Comparison of ENCODE assay signal across 25 cellular contexts in the genomic region with DNA sequence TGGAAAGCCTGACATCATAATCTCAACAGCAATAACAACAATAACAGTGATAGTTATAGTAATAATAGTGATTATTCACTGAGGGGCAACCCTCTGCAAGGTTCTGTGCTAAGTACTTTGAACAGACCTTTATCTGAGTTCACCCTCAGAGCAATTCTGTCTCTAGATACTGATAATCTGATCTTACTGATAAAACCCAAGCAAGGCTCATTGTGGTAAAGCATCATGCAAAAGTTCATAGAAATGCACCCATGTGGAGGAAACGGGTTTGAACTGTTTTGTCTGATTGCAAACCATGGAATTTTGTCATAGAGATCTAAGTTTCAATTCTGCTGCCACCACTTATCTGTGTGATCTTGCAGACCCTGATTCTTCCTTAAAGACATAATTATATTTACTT. TPM values are rescaled to one million over a fixed set of nuclear protein-coding genes. Genes with fewer than 3 reads are reported as not detected.
DNase-seq lines count a peak whose midpoint lies in the region; ATAC-seq and TF ChIP-seq lines count a peak whose summit lies in the region.
"Had no signal": no experiment of that assay in that cellular context is flagged by ENCODE, and none has a peak within 500 bp of the region (broad histone marks: within the 10 kb centered on the region; RNA-seq: fewer than 3 reads in every experiment).

No MANE protein-coding gene starts in this region.

- no peak overlapping the region for H3K4me3 ChIP-seq in NB4 (ENCODE audit: low read depth, low read length)
- H3K4me3 ChIP-seq: GM12878, GM23248 had no signal

- no peaks in the 10 kb centered on the region for H3K9me3 Mint-ChIP-seq in activated naive CD8-positive, alpha-beta T cell treated with anti-CD3 and anti-CD28 coated beads, Interleukin-2, amount 10 ng/mL, durations not matched to agents 7 days and 5 days
- no peaks in the 10 kb centered on the region for H3K9me3 Mint-ChIP-seq in activated naive CD8-positive, alpha-beta T cell treated with anti-CD3 and anti-CD28 coated beads, Interleukin-2, amount 50 U/mL, for 24 hours
- H3K9me3 Mint-ChIP-seq in glutamatergic neuron (ENCODE audit: unreplicated experiment), result no peaks in the 10 kb centered on the region
- no peaks in the 10 kb centered on the region for H3K9me3 Mint-ChIP-seq in stimulated activated effector memory CD8-positive, alpha-beta T cell treated with anti-CD3 and anti-CD28 coated beads, Interleukin-12 subunit alpha, Interleukin-12 subunit beta, amount 100 ng/mL, for 72 hours
- H3K9me3 Mint-ChIP-seq: CD4-positive, CD25-positive, alpha-beta regulatory T cell had no signal

- peak; percentile 47 for ATAC-seq in activated naive CD8-positive, alpha-beta T cell treated with anti-CD3 and anti-CD28 coated beads, Interleukin-2, amount 10 ng/mL, durations not matched to agents 7 days and 5 days (ENCODE audit: low read depth)
- ATAC-seq in activated naive CD8-positive, alpha-beta T cell treated with anti-CD3 and anti-CD28 coated beads, Interleukin-2, amount 50 U/mL, for 24 hours, result no peak
- no peak for ATAC-seq in stimulated activated effector memory CD8-positive, alpha-beta T cell treated with anti-CD3 and anti-CD28 coated beads, Interleukin-12 subunit alpha, Interleukin-12 subunit beta, amount 100 ng/mL, for 72 hours
- ATAC-seq: GM12878 had no signal

- H3K36me3 Mint-ChIP-seq in activated naive CD8-positive, alpha-beta T cell treated with anti-CD3 and anti-CD28 coated beads, Interleukin-2, amount 10 ng/mL, durations not matched to agents 7 days and 5 days, result no peaks in the 10 kb centered on the region
- H3K36me3 Mint-ChIP-seq in activated naive CD8-positive, alpha-beta T cell treated with anti-CD3 and anti-CD28 coated beads, Interleukin-2, amount 50 U/mL, for 24 hours (ENCODE audit: low read depth), result no peaks in the 10 kb centered on the region
- no peaks in the 10 kb centered on the region for H3K36me3 Mint-ChIP-seq in glutamatergic neuron (ENCODE audit: unreplicated experiment)
- peaks cover 8% of the 10 kb centered on the region for H3K36me3 Mint-ChIP-seq in stimulated activated effector memory CD8-positive, alpha-beta T cell treated with anti-CD3 and anti-CD28 coated beads, Interleukin-12 subunit alpha, Interleukin-12 subunit beta, amount 100 ng/mL, for 72 hours
- H3K36me3 Mint-ChIP-seq: CD4-positive, CD25-positive, alpha-beta regulatory T cell had no signal

- TF ChIP-seq POLR2A in NB4 (IDR thresholded peaks at IDR 0.05; ENCODE audit: extremely low read depth, insufficient read length), result no peak

- no peak for TF ChIP-seq CTCF in NB4 (IDR thresholded peaks at IDR 0.05; ENCODE audit: low read depth, low read length)
- no peak for TF ChIP-seq CTCF in glutamatergic neuron (IDR thresholded peaks at IDR 0.05; ENCODE audit: partially characterized antibody, unreplicated experiment)

- DNase-seq in activated naive CD8-positive, alpha-beta T cell treated with anti-CD3 and anti-CD28 coated beads, Interleukin-2, amount 10 ng/mL, durations not matched to agents 7 days and 5 days, result no peak
- DNase-seq in activated naive CD8-positive, alpha-beta T cell treated with anti-CD3 and anti-CD28 coated beads, Interleukin-2, amount 50 U/mL, for 24 hours, result no peak
- peak; percentile 15 for DNase-seq in NB4 (ENCODE audit: low read depth)
- DNase-seq in glutamatergic neuron, result no peak
- no peak for DNase-seq in stimulated activated effector memory CD8-positive, alpha-beta T cell treated with anti-CD3 and anti-CD28 coated beads, Interleukin-12 subunit alpha, Interleukin-12 subunit beta, amount 100 ng/mL, for 72 hours (ENCODE audit: low spot score in 2 of 2)
- no peak for DNase-seq in pons (ENCODE audit: low spot score)
- no peak for DNase-seq in DMS53 (lab: John Stamatoyannopoulos, UW)
- DNase-seq in RKO (ENCODE audit: low spot score), result no peak
- DNase-seq: BE2C; CD4-positive, CD25-positive, alpha-beta regulatory T cell; COR-L47; GM23248; HCEC 1CT; IMR-90; Kasumi-1; MM.1S; NCI-H1417; NCI-H187 treated with DMSO at 0.1 percent for 48 hours; NCI-H2227 treated with DMSO at 0.1 percent for 48 hours; NCI-H510A treated with DMSO at 0.1 percent for 48 hours; NCI-H774; OCI-M1; RPMI8226; SHP77 treated with DMSO at 0.1 percent for 48 hours had no signal

- peaks cover 12% of the 10 kb centered on the region for H3K27me3 Mint-ChIP-seq in activated naive CD8-positive, alpha-beta T cell treated with anti-CD3 and anti-CD28 coated beads, Interleukin-2, amount 10 ng/mL, durations not matched to agents 7 days and 5 days
- H3K27me3 Mint-ChIP-seq in activated naive CD8-positive, alpha-beta T cell treated with anti-CD3 and anti-CD28 coated beads, Interleukin-2, amount 50 U/mL, for 24 hours, result no peaks in the 10 kb centered on the region
- peaks cover 2% of the 10 kb centered on the region for H3K27me3 Mint-ChIP-seq in glutamatergic neuron (ENCODE audit: unreplicated experiment)

- peaks cover 12% of the 10 kb centered on the region for H3K4me1 Mint-ChIP-seq in activated naive CD8-positive, alpha-beta T cell treated with anti-CD3 and anti-CD28 coated beads, Interleukin-2, amount 10 ng/mL, durations not matched to agents 7 days and 5 days
- H3K4me1 Mint-ChIP-seq in activated naive CD8-positive, alpha-beta T cell treated with anti-CD3 and anti-CD28 coated beads, Interleukin-2, amount 50 U/mL, for 24 hours, result peaks cover 9% of the 10 kb centered on the region
- H3K4me1 Mint-ChIP-seq in glutamatergic neuron (ENCODE audit: low read depth, unreplicated experiment), result peaks cover 40% of the 10 kb centered on the region
- H3K4me1 Mint-ChIP-seq in stimulated activated effector memory CD8-positive, alpha-beta T cell treated with anti-CD3 and anti-CD28 coated beads, Interleukin-12 subunit alpha, Interleukin-12 subunit beta, amount 100 ng/mL, for 72 hours, result no peaks in the 10 kb centered on the region

- H3K4me3 Mint-ChIP-seq in activated naive CD8-positive, alpha-beta T cell treated with anti-CD3 and anti-CD28 coated beads, Interleukin-2, amount 10 ng/mL, durations not matched to agents 7 days and 5 days, result no peak overlapping the region
- H3K4me3 Mint-ChIP-seq in activated naive CD8-positive, alpha-beta T cell treated with anti-CD3 and anti-CD28 coated beads, Interleukin-2, amount 50 U/mL, for 24 hours, result no peak overlapping the region
- no peak overlapping the region for H3K4me3 Mint-ChIP-seq in glutamatergic neuron (ENCODE audit: unreplicated experiment)
- no peak overlapping the region for H3K4me3 Mint-ChIP-seq in stimulated activated effector memory CD8-positive, alpha-beta T cell treated with anti-CD3 and anti-CD28 coated beads, Interleukin-12 subunit alpha, Interleukin-12 subunit beta, amount 100 ng/mL, for 72 hours
- H3K4me3 Mint-ChIP-seq: CD4-positive, CD25-positive, alpha-beta regulatory T cell had no signal

- POLR2A ChIA-PET in activated naive CD8-positive, alpha-beta T cell treated with anti-CD3 and anti-CD28 coated beads, Interleukin-2, amount 10 ng/mL, durations not matched to agents 7 days and 5 days (lab: Charles Lee), result no interaction called here

- no peak overlapping the region for H3K27ac Mint-ChIP-seq in activated naive CD8-positive, alpha-beta T cell treated with anti-CD3 and anti-CD28 coated beads, Interleukin-2, amount 10 ng/mL, durations not matched to agents 7 days and 5 days
- H3K27ac Mint-ChIP-seq in activated naive CD8-positive, alpha-beta T cell treated with anti-CD3 and anti-CD28 coated beads, Interleukin-2, amount 50 U/mL, for 24 hours, result no peak overlapping the region
- peak overlapping the region; percentile 70 for H3K27ac Mint-ChIP-seq in glutamatergic neuron (ENCODE audit: unreplicated experiment)
- peak overlapping the region; percentile 48 for H3K27ac Mint-ChIP-seq in stimulated activated effector memory CD8-positive, alpha-beta T cell treated with anti-CD3 and anti-CD28 coated beads, Interleukin-12 subunit alpha, Interleukin-12 subunit beta, amount 100 ng/mL, for 72 hours

RNA-seq across cellular contexts. Expression of gene KIAA0408, which starts 1.3 kb away (rescaled TPM):
- 1 to 10 TPM; 3.1 to 3.5 TPM for total RNA-seq in activated naive CD8-positive, alpha-beta T cell treated with anti-CD3 and anti-CD28 coated beads, Interleukin-2, amount 10 ng/mL, durations not matched to agents 7 days and 5 days
- total RNA-seq in glutamatergic neuron (ENCODE audit: unreplicated experiment), result 110 TPM

Comparison
In these comparisons a context has a peak if more than half of its experiments do, and no peak if none do; other contexts are left out.
1. H3K27ac Mint-ChIP-seq: peak in glutamatergic neuron (single experiment) and stimulated activated effector memory CD8-positive, alpha-beta T cell treated with anti-CD3 and anti-CD28 coated beads, Interleukin-12 subunit alpha, Interleukin-12 subunit beta, amount 100 ng/mL, for 72 hours (single experiment); none in activated naive CD8-positive, alpha-beta T cell treated with anti-CD3 and anti-CD28 coated beads, Interleukin-2, amount 10 ng/mL, durations not matched to agents 7 days and 5 days (single experiment) and activated naive CD8-positive, alpha-beta T cell treated with anti-CD3 and anti-CD28 coated beads, Interleukin-2, amount 50 U/mL, for 24 hours (single experiment).
2. RNA of gene KIAA0408, which starts 1.3 kb away (total RNA-seq): 110 TPM in glutamatergic neuron (single experiment); 3.1 to 3.5 TPM in activated naive CD8-positive, alpha-beta T cell treated with anti-CD3 and anti-CD28 coated beads, Interleukin-2, amount 10 ng/mL, durations not matched to agents 7 days and 5 days; every median in the first group is over 10 times any median in the second.